8 cellular contexts compared by ENCODE assay signal in the genomic region with DNA sequence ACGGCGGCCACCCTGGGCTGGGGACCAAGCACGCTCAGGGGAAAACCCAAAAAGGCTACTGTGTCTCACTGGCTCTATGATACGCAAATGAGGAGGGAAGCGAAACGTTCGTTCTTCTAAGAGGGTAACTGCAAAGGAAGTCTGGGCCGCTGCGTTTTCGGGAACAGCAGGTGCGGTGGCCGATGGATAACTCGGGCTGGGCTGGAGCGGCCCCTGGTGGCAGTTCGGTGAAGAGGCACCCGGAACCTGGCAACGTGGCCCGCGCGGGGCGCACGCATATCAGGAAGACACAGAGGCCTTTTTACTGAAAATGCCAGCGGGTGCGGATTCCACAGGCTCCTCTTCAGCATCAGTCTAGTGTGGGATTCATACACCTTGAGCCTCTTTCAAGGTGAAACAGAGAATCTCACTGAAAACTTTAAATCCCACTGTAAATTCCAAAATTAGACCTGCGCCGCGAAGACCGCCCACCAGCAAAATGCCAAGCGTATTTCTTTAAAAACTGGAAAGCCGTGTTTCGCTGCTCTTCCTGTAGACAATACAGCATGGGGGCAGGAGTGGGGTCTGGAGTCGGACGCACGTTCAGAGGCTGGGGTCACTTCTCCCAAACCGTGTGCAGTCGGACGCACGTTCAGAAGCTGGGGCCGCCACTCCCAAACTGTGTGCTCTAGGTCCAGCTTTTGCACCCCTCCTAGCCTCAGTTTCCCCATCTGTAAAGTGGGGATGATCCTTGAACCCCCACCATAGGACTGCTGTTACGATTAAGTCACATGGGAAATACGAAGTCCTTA. TPM values are rescaled to one million over a fixed set of nuclear protein-coding genes. Genes with fewer than 3 reads are reported as not detected.
DNase-seq lines count a peak whose midpoint lies in the region; ATAC-seq and TF ChIP-seq lines count a peak whose summit lies in the region.

No MANE protein-coding gene starts in this region.

- ATAC-seq in GM19395 (IDR thresholded peaks at IDR 0.05; ENCODE audit: unreplicated experiment) = peak; percentile 99
- peak; percentile 87 for ATAC-seq in HG03469 (IDR thresholded peaks at IDR 0.05; ENCODE audit: unreplicated experiment)
- peak; percentile 94 for ATAC-seq in activated CD4-positive, alpha-beta T cell treated with anti-CD3 and anti-CD28 coated beads for 36 hours
- peak; percentile 95 for ATAC-seq in left lobe of liver

- POLR2A ChIA-PET in activated CD4-positive, alpha-beta T cell treated with anti-CD3 and anti-CD28 coated beads for 36 hours (lab: Charles Lee) = no interaction called here

- DNase-seq in C1 segment of cervical spinal cord (lab: John Stamatoyannopoulos, UW) (peak in 13 of 14 donors; percentile 32 to 86 (median 64)), NCI-H524 (lab: John Stamatoyannopoulos, UW) (peak; percentile 58 to 82), colonic mucosa (peak; percentile 86), left lobe of liver (ENCODE audit: low spot score) (peak; percentile 90)
- DNase-seq in activated CD4-positive, alpha-beta T cell treated with anti-CD3 and anti-CD28 coated beads for 36 hours = peak; percentile 98
- peak; percentile 95 to 99 for DNase-seq in stimulated activated CD4-positive, alpha-beta T cell treated with anti-CD3 and anti-CD28 coated beads, Interleukin-2, amount 100 ng/mL, for 48 hours

- peak overlapping the region in 1 of 2 donors; percentile 19 for H3K9ac ChIP-seq in colonic mucosa (ENCODE audit: low read depth in 2 of 2, low read length in 2 of 2)

- H3K27me3 Mint-ChIP-seq in activated CD4-positive, alpha-beta T cell treated with anti-CD3 and anti-CD28 coated beads for 36 hours = peaks cover 5% of the 10 kb centered on the region

- intact Hi-C loops in activated CD4-positive, alpha-beta T cell treated with anti-CD3 and anti-CD28 coated beads for 36 hours (cut with DNase I, micrococcal nuclease) = loop anchor here (1.0 to 10.0 kb wide), 9 partner anchors 35 to 1505 kb away; no protein-coding TSS in a partner anchor
- intact Hi-C loops in colonic mucosa (cut with DNase I) = loop anchor here (10.0 kb wide), 1 partner anchor 270 kb away; no protein-coding TSS in a partner anchor

- no peaks in the 10 kb centered on the region for H3K36me3 ChIP-seq in colonic mucosa

- H3K27ac ChIP-seq in colonic mucosa = no peak overlapping the region

- H3K4me3 Mint-ChIP-seq in activated CD4-positive, alpha-beta T cell treated with anti-CD3 and anti-CD28 coated beads for 36 hours = peak overlapping the region; percentile 30

- CTCF ChIA-PET in activated CD4-positive, alpha-beta T cell treated with anti-CD3 and anti-CD28 coated beads for 36 hours (lab: Charles Lee) = interaction anchor here (0.6 to 1.2 kb wide), 7 partner anchors 9 to 1668 kb away, joined by 3 to 6 read pairs (median 3); no protein-coding TSS in a partner anchor

- H3K27ac Mint-ChIP-seq in activated CD4-positive, alpha-beta T cell treated with anti-CD3 and anti-CD28 coated beads for 36 hours = peak overlapping the region; percentile 72

- H3K9me3 Mint-ChIP-seq in activated CD4-positive, alpha-beta T cell treated with anti-CD3 and anti-CD28 coated beads for 36 hours (ENCODE audit: low read depth) = no peaks in the 10 kb centered on the region

- no peaks in the 10 kb centered on the region for H3K36me3 Mint-ChIP-seq in activated CD4-positive, alpha-beta T cell treated with anti-CD3 and anti-CD28 coated beads for 36 hours (ENCODE audit: low read depth)

- H3K27me3 ChIP-seq in colonic mucosa = no peaks in the 10 kb centered on the region

- peaks cover 11% of the 10 kb centered on the region for H3K4me1 Mint-ChIP-seq in activated CD4-positive, alpha-beta T cell treated with anti-CD3 and anti-CD28 coated beads for 36 hours

- peak; percentile 89 for TF ChIP-seq CTCF in colonic mucosa (IDR thresholded peaks at IDR 0.05)

- H3K4me1 ChIP-seq in colonic mucosa = peaks cover 3% of the 10 kb centered on the region

- no peaks in the 10 kb centered on the region for H3K9me3 ChIP-seq in colonic mucosa

- H3K4me3 ChIP-seq in colonic mucosa = no peak overlapping the region

RNA-seq across cellular contexts. Expression of gene METTL9, which starts 44.4 kb away (rescaled TPM):
- total RNA-seq in activated CD4-positive, alpha-beta T cell treated with anti-CD3 and anti-CD28 coated beads for 36 hours = 10 to 100 TPM; 78.3 to 98.0 TPM
- total RNA-seq in colonic mucosa (10 to 100 TPM; 83.7 to 90.6 TPM), left lobe of liver (11.4 TPM)
